In genomic region chr15:89075846-89076245, GRCh38 we compare ENCODE assay signal across 13 cellular contexts.
"Had no signal": no experiment of that assay in that cellular context is flagged by ENCODE, and none has a peak within 500 bp of the region (broad histone marks: within the 10 kb centered on the region; RNA-seq: fewer than 3 reads in every experiment).

No MANE protein-coding gene starts in this region.

- H3K4me3 ChIP-seq: adrenal gland, testis had no signal

- H3K36me3 ChIP-seq: adrenal gland had no signal

- H3K27ac ChIP-seq: adrenal gland, epithelial cell of prostate, testis, VCaP had no signal

- H3K27me3 Mint-ChIP-seq: central memory CD8-positive, alpha-beta T cell had no signal

- H3K4me3 Mint-ChIP-seq: activated T-helper 17 cell treated with anti-CD3 and anti-CD28 coated beads, Interleukin-2, amount 50 U/mL, for 72 hours; central memory CD8-positive, alpha-beta T cell; effector memory CD8-positive, alpha-beta T cell; stimulated activated naive CD8-positive, alpha-beta T cell treated with anti-CD3 and anti-CD28 coated beads, Interleukin-15, amount 100 ng/mL, for 72 hours; T-helper 17 cell had no signal

- H3K27ac Mint-ChIP-seq: activated T-helper 17 cell treated with anti-CD3 and anti-CD28 coated beads, Interleukin-2, amount 50 U/mL, for 72 hours; effector memory CD8-positive, alpha-beta T cell; stimulated activated naive CD8-positive, alpha-beta T cell treated with anti-CD3 and anti-CD28 coated beads, Interleukin-15, amount 100 ng/mL, for 72 hours; T-helper 17 cell had no signal

- H3K4me1 ChIP-seq: adrenal gland, testis had no signal

- DNase-seq: activated CD4-positive, alpha-beta T cell treated with anti-CD3 and anti-CD28 coated beads for 4 hours; activated naive CD4-positive, alpha-beta T cell treated with anti-CD3 and anti-CD28 coated beads, Interleukin-2, amount 50 U/mL, for 16 hours; cortex of kidney; effector memory CD8-positive, alpha-beta T cell; stimulated activated CD4-positive, alpha-beta T cell treated with anti-CD3 and anti-CD28 coated beads, Interleukin-2, amount 100 ng/mL, for 48 hours; stimulated activated naive CD8-positive, alpha-beta T cell treated with anti-CD3 and anti-CD28 coated beads, Interleukin-15, amount 100 ng/mL, for 72 hours; T-helper 17 cell; testis had no signal

- H3K9me3 ChIP-seq: adrenal gland, testis had no signal

- H3K9me3 Mint-ChIP-seq: activated T-helper 17 cell treated with anti-CD3 and anti-CD28 coated beads, Interleukin-2, amount 50 U/mL, for 72 hours; central memory CD8-positive, alpha-beta T cell; effector memory CD8-positive, alpha-beta T cell had no signal

- H3K4me1 Mint-ChIP-seq: central memory CD8-positive, alpha-beta T cell; T-helper 17 cell had no signal

- H3K27me3 ChIP-seq: adrenal gland, testis had no signal
